Comparison of ENCODE assay signal across 26 cellular contexts in the genomic region with DNA sequence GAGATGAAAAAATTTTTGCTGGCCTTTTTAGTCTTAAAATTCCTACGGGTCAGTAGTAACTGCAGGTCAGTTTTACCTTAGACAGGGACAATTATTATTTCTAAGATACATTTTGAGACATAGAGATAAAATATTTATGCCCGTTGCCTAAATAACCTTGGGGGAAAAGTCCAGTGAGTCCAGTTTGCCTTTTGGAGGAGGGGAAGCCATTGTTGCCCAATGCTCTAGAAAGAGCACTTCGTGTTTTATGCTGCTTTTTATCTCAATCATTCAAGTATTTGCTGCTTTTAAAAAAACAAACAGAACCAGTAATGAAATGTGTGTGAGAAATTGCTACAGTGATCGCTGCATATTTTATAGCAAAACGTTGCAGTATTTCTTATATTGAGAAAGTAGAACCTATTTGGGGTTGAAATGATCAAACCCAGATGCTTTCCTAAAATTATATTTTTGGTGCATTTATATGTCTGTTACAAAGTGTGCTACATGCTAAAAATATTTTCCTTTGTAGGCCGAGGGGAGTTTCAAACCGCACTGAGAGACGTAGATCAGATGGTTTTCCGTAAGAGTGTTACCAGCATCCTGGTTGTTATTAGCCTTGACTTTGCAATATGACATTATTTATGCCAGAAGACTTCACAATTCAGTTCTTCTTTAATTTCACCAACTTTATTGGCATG.
DNase-seq lines count a peak whose midpoint lies in the region; ATAC-seq and TF ChIP-seq lines count a peak whose summit lies in the region.
"Had no signal": no experiment of that assay in that cellular context is flagged by ENCODE, and none has a peak within 500 bp of the region (broad histone marks: within the 10 kb centered on the region; RNA-seq: fewer than 3 reads in every experiment).

No MANE protein-coding gene starts in this region.

- TF ChIP-seq EP300 in gastroesophageal sphincter (IDR thresholded peaks at IDR 0.05): no peak

- no peak overlapping the region for H3K4me3 ChIP-seq in AG09309 (ENCODE audit: control insufficient read depth, low read depth, low read length)
- H3K4me3 ChIP-seq in body of pancreas: no peak overlapping the region
- peak overlapping the region; percentile 46 to 66 (median 61) for H3K4me3 ChIP-seq in right lobe of liver
- H3K4me3 ChIP-seq in thyroid gland (replicated peaks in 1 of 3): no peak overlapping the region
- no peak overlapping the region for H3K4me3 ChIP-seq in gastroesophageal sphincter
- H3K4me3 ChIP-seq: BLaER1 treated with 17β-estradiol and CSF1 and Interleukin-3, amounts not matched to agents 10 nM and 100 nM; GM12878; SJSA1 had no signal

- DNase-seq in AG09309 (ENCODE audit: low read depth) (peak; percentile 73), body of pancreas (peak in 1 of 4 donors; percentile 28), right lobe of liver (no peak), thyroid gland (no peak), NCI-H510A (lab: John Stamatoyannopoulos, UW) (no peak), NCI-H2227 treated with DMSO at 0.1 percent for 48 hours (lab: John Stamatoyannopoulos, UW) (no peak)
- DNase-seq: activated CD4-positive, CD25-positive, alpha-beta regulatory T cell treated with anti-CD3 and anti-CD28 coated beads, Interleukin-2, amount 50 U/mL, for 72 hours; activated CD8-positive, alpha-beta T cell treated with anti-CD3 and anti-CD28 coated beads for 36 hours; activated naive CD8-positive, alpha-beta T cell treated with anti-CD3 and anti-CD28 coated beads for 36 hours; effector CD8-positive, alpha-beta T cell; erythroblast; KG1; kidney glomerular epithelial cell; NCI-H146; NCI-H2171 treated with DMSO at 0.1 percent for 48 hours; NCI-H526 treated with DMSO at 0.1 percent for 48 hours; nucleus accumbens; retina; stimulated activated CD4-positive, alpha-beta T cell treated with anti-CD3 and anti-CD28 coated beads, Interleukin-4, amount 100 ng/mL, for 4 hours; stimulated activated naive CD4-positive, alpha-beta T cell; T-helper 1 cell had no signal

- ATAC-seq in body of pancreas (no peak), right lobe of liver (peak in 1 of 4 donors; percentile 37), gastroesophageal sphincter (no peak), HG03457 (IDR thresholded peaks at IDR 0.05; ENCODE audit: unreplicated experiment) (no peak)
- ATAC-seq: activated CD8-positive, alpha-beta T cell treated with anti-CD3 and anti-CD28 coated beads for 36 hours; GM12878 had no signal

- H3K27me3 ChIP-seq in body of pancreas (no peaks in the 10 kb centered on the region), right lobe of liver (no peaks in the 10 kb centered on the region), thyroid gland (no peaks in the 10 kb centered on the region), gastroesophageal sphincter (no peaks in the 10 kb centered on the region)
- H3K27me3 ChIP-seq: BLaER1 treated with 17β-estradiol and CSF1 and Interleukin-3, amounts not matched to agents 10 nM and 100 nM; SJSA1 had no signal

- TF ChIP-seq CTCF in AG09309 (IDR thresholded peaks at IDR 0.05; ENCODE audit: control insufficient read depth, insufficient read depth, low read depth, low read length, missing control alignments) (no peak), body of pancreas (IDR thresholded peaks at IDR 0.05) (no peak), right lobe of liver (IDR thresholded peaks at IDR 0.05) (no peak), thyroid gland (IDR thresholded peaks at IDR 0.05) (no peak), gastroesophageal sphincter (IDR thresholded peaks at IDR 0.05) (no peak)

- no peak for TF ChIP-seq POLR2A in body of pancreas (IDR thresholded peaks at IDR 0.05)
- TF ChIP-seq POLR2A in right lobe of liver (IDR thresholded peaks at IDR 0.05): no peak
- no peak for TF ChIP-seq POLR2A in thyroid gland (IDR thresholded peaks at IDR 0.05)
- TF ChIP-seq POLR2A in gastroesophageal sphincter (IDR thresholded peaks at IDR 0.05): no peak

- 54 to 60% methylated on average over 9 of the region's 9 CpGs for WGBS in body of pancreas, 2 donors
- WGBS in right lobe of liver (ENCODE audit: insufficient coverage, low coverage, low lambda C conversion rate, missing lambda C conversion rate): 32% methylated on average over 9 of the region's 9 CpGs
- 80 to 88% methylated on average over 9 of the region's 9 CpGs for WGBS in thyroid gland, 2 donors
- 82 to 87% methylated on average over 9 of the region's 9 CpGs for WGBS in gastroesophageal sphincter (ENCODE audit: low coverage in 1 of 2), 2 donors

- no peaks in the 10 kb centered on the region for H3K36me3 ChIP-seq in body of pancreas (replicated peaks in 1 of 2; ENCODE audit: insufficient read depth in 1 of 2, low read depth in 2 of 2)
- no peaks in the 10 kb centered on the region for H3K36me3 ChIP-seq in right lobe of liver
- no peaks in the 10 kb centered on the region for H3K36me3 ChIP-seq in thyroid gland
- no peaks in the 10 kb centered on the region for H3K36me3 ChIP-seq in gastroesophageal sphincter

- H3K4me1 ChIP-seq in body of pancreas (peaks cover 49% of the 10 kb centered on the region), right lobe of liver (peaks cover 0 to 64% (median 14%) of the 10 kb centered on the region in 4 donors), thyroid gland (peaks cover 19 to 31% of the 10 kb centered on the region in 2 donors), gastroesophageal sphincter (peaks cover 4 to 30% (median 8%) of the 10 kb centered on the region in 3 donors)
- H3K4me1 ChIP-seq: BLaER1 treated with 17β-estradiol and CSF1 and Interleukin-3, amounts not matched to agents 10 nM and 100 nM had no signal

- H3K27ac ChIP-seq in body of pancreas: peak overlapping the region in 3 of 4 donors; percentile 42 to 55 (median 46)
- H3K27ac ChIP-seq in right lobe of liver: peak overlapping the region; percentile 92 to 97 (median 96)
- H3K27ac ChIP-seq in thyroid gland: peak overlapping the region; percentile 6 to 86 (median 29)
- peak overlapping the region in 1 of 4 donors; percentile 84 for H3K27ac ChIP-seq in gastroesophageal sphincter
- H3K27ac ChIP-seq: BLaER1 treated with 17β-estradiol and CSF1 and Interleukin-3, amounts not matched to agents 10 nM and 100 nM; SJSA1 had no signal

- H3K9me3 ChIP-seq in body of pancreas: no peaks in the 10 kb centered on the region
- no peaks in the 10 kb centered on the region for H3K9me3 ChIP-seq in right lobe of liver
- no peaks in the 10 kb centered on the region for H3K9me3 ChIP-seq in thyroid gland
- H3K9me3 ChIP-seq in gastroesophageal sphincter: no peaks in the 10 kb centered on the region
- H3K9me3 ChIP-seq: SJSA1 had no signal

- intact Hi-C loops in body of pancreas (cut with DNase I) (no loop called here), right lobe of liver (cut with DNase I) (no loop called here), thyroid gland (cut with DNase I) (loop anchor here (10.0 kb wide), 1 partner anchor 108 kb away; no protein-coding TSS in a partner anchor)

Comparison
In these comparisons a context has a peak if more than half of its experiments do, and no peak if none do; other contexts are left out.
1. H3K4me3 ChIP-seq: peak in right lobe of liver (3 of 3); none in AG09309 (single experiment), body of pancreas (0 of 2), thyroid gland (0 of 3) and gastroesophageal sphincter (0 of 2).